8 cellular contexts compared by ENCODE assay signal in the genomic region with DNA sequence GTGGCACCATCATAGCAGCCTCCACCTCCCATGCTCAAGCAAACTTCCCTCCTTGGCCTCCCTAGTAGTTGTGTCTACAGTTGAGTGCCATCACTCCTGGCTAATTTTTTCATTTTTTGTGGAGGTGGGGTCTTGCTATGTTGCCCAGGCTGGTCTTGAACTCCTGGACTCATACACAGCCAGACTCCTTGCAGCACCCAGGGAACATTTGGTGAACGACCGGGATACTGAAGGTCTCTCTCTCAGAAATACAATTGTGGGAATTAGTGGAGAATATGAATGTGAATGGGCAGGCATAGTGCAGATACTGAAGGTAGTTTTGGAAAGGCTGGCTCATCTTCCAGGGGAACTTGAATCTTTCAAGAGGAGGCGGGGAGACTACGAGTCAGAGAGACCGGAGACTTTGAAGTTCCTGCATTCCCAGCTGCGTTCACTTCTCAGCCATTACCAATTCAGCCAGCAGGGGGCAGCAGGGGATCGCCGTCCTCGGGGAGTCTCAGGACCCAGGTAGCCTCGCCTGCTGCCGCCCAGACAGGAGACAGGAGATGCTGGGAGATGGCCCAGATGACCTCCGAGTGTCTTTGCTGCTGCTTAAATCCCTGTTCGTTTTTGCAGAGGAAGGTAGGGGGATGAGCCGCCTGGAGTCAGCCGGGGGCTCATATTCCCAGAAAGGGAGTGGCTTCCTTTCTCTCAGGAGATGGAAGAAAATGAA.
DNase-seq lines count a peak whose midpoint lies in the region; ATAC-seq and TF ChIP-seq lines count a peak whose summit lies in the region.

No MANE protein-coding gene starts in this region.

- TF ChIP-seq CTCF in colonic mucosa (IDR thresholded peaks at IDR 0.05): peak; percentile 77
- peak; percentile 64 to 84 (median 66) for TF ChIP-seq CTCF in right lobe of liver (IDR thresholded peaks at IDR 0.05)

- no peaks in the 10 kb centered on the region for H3K27me3 ChIP-seq in SJSA1 (replicated peaks)
- H3K27me3 ChIP-seq in colonic mucosa: no peaks in the 10 kb centered on the region
- no peaks in the 10 kb centered on the region for H3K27me3 ChIP-seq in right lobe of liver

- H3K9me3 ChIP-seq in SJSA1 (replicated peaks) (no peaks in the 10 kb centered on the region), colonic mucosa (no peaks in the 10 kb centered on the region), right lobe of liver (no peaks in the 10 kb centered on the region)

- intact Hi-C loops in colonic mucosa (cut with DNase I): loop anchor here (5.0 kb wide), 1 partner anchor 1022 kb away; a partner anchor contains a TSS
- intact Hi-C loops in right lobe of liver (cut with DNase I): loop anchor here in 1 of 2 donors (10.0 kb wide), 1 partner anchor 1025 kb away; a partner anchor contains a TSS

- DNase-seq in NCI-H1436 (lab: John Stamatoyannopoulos, UW) (peak; percentile 26), NCI-H1436 treated with DMSO at 0.1 percent for 48 hours (lab: John Stamatoyannopoulos, UW) (no peak), HuH-7 (ENCODE audit: low spot score) (peak; percentile 76), SJSA1 (ENCODE audit: low read depth in 1 of 2, low spot score in 2 of 2) (peak; percentile 53 to 73), colonic mucosa (peak; percentile 67), right lobe of liver (peak; percentile 64 to 75 (median 67)), stromal cell of bone marrow (ENCODE audit: low read depth) (peak; percentile 23)

- H3K36me3 ChIP-seq in SJSA1: no peaks in the 10 kb centered on the region
- no peaks in the 10 kb centered on the region for H3K36me3 ChIP-seq in colonic mucosa
- H3K36me3 ChIP-seq in right lobe of liver: no peaks in the 10 kb centered on the region

- H3K4me1 ChIP-seq in SJSA1 (replicated peaks) (no peaks in the 10 kb centered on the region), colonic mucosa (no peaks in the 10 kb centered on the region), right lobe of liver (no peaks in the 10 kb centered on the region)

- no peak overlapping the region for H3K9ac ChIP-seq in colonic mucosa (ENCODE audit: low read depth in 2 of 2, low read length in 2 of 2)

- peak; percentile 88 to 97 (median 92) for ATAC-seq in right lobe of liver
- ATAC-seq in HG02642 (IDR thresholded peaks at IDR 0.05; ENCODE audit: poor library complexity, unreplicated experiment): no peak

- no peak for TF ChIP-seq POLR2A in right lobe of liver (IDR thresholded peaks at IDR 0.05)

- H3K27ac ChIP-seq in SJSA1 (no peak overlapping the region), colonic mucosa (no peak overlapping the region), right lobe of liver (no peak overlapping the region)

- 18% methylated on average over 8 of the region's 15 CpGs for WGBS in right lobe of liver (ENCODE audit: insufficient coverage, low coverage, low lambda C conversion rate, missing lambda C conversion rate)

- H3K4me3 ChIP-seq in SJSA1 (no peak overlapping the region), colonic mucosa (no peak overlapping the region), right lobe of liver (no peak overlapping the region)
